9 cellular contexts compared by ENCODE assay signal in the genomic region with DNA sequence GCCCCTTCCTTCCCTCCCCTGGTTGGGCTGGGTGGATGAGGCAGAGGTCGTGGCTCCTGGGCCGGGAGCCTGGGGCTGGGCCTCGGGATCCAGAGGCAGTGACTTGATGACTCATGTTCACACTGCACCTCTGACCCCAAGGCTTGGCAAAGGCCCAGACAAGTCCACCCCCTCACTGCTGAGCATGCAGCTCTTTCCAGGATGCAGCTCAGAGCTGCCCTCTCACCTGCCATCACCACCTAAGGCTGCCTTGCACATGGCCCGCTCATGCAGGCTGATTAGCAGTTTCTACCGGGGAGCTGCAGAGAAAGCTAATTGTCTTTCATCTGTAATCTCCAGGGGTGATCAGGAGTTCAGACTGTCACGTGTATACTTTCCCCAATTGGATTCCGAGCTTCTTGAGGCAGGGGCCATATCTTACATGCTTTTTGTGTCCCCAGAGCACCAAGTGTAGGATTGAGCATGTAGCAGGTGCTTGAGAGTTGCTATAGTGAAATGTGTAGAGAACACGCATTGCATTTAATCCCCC.
DNase-seq lines count a peak whose midpoint lies in the region; ATAC-seq and TF ChIP-seq lines count a peak whose summit lies in the region.
"Had no signal": no experiment of that assay in that cellular context is flagged by ENCODE, and none has a peak within 500 bp of the region (broad histone marks: within the 10 kb centered on the region; RNA-seq: fewer than 3 reads in every experiment).

No MANE protein-coding gene starts in this region.

- no peak overlapping the region for H3K4me3 Mint-ChIP-seq in activated T-helper 17 cell treated with anti-CD3 and anti-CD28 coated beads, Interleukin-2, amount 50 U/mL, for 72 hours

- H3K27ac Mint-ChIP-seq in activated T-helper 17 cell treated with anti-CD3 and anti-CD28 coated beads, Interleukin-2, amount 50 U/mL, for 72 hours: no peak overlapping the region

- H3K9me3 Mint-ChIP-seq in activated T-helper 17 cell treated with anti-CD3 and anti-CD28 coated beads, Interleukin-2, amount 50 U/mL, for 72 hours: no peaks in the 10 kb centered on the region

- H3K4me3 ChIP-seq in HEK293 (ENCODE audit: low read depth, low read length): no peak overlapping the region
- H3K4me3 ChIP-seq: stomach had no signal

- no peaks in the 10 kb centered on the region for H3K36me3 ChIP-seq in HEK293 (ENCODE audit: control insufficient read depth in 2 of 2, insufficient read depth in 1 of 2, low read length in 2 of 2)

- ATAC-seq in activated T-helper 17 cell treated with anti-CD3 and anti-CD28 coated beads, Interleukin-2, amount 50 U/mL, for 72 hours (replicated peaks): peak; percentile 18
- no peak for ATAC-seq in stimulated activated naive CD8-positive, alpha-beta T cell treated with anti-CD3 and anti-CD28 coated beads, Interleukin-15, Interleukin-2, amounts not matched to agents 100 U/mL and 50 U/mL, for 24 hours

- no peaks in the 10 kb centered on the region for H3K36me3 Mint-ChIP-seq in activated T-helper 17 cell treated with anti-CD3 and anti-CD28 coated beads, Interleukin-2, amount 50 U/mL, for 72 hours (ENCODE audit: low read depth)

- H3K27me3 Mint-ChIP-seq in activated T-helper 17 cell treated with anti-CD3 and anti-CD28 coated beads, Interleukin-2, amount 50 U/mL, for 72 hours: peaks cover 1% of the 10 kb centered on the region

- CTCF ChIA-PET in HEK293 (lab: Yijun Ruan, JAX) (interaction anchor here (0.5 to 2.7 kb wide), 15 partner anchors 8 to 1036 kb away, joined by 3 to 13 read pairs (median 4); no protein-coding TSS in a partner anchor), HEK293T (lab: Yijun Ruan, JAX) (interaction anchor here (0.7 to 1.8 kb wide), 3 partner anchors 9 to 184 kb away, joined by 3 to 7 read pairs (median 4); no protein-coding TSS in a partner anchor)

- POLR2A ChIA-PET in HEK293 (lab: Yijun Ruan, JAX) (interaction anchor here (0.7 kb wide), 1 partner anchor 18 kb away, joined by 3 read pairs; no protein-coding TSS in a partner anchor), HEK293T (lab: Yijun Ruan, JAX) (interaction anchor here (1.0 kb wide), 1 partner anchor 108 kb away, joined by 3 read pairs; no protein-coding TSS in a partner anchor)

- H3K4me1 ChIP-seq in HEK293 (ENCODE audit: control insufficient read depth, insufficient read depth, low read length): no peaks in the 10 kb centered on the region

- DNase-seq in AG08396 (ENCODE audit: low spot score) (peak; percentile 39), left kidney (ENCODE audit: low read depth, low spot score) (peak; percentile 52), HEK293T (ENCODE audit: extremely low spot score) (no peak), NCI-H446 treated with DMSO at 0.1 percent for 48 hours (lab: John Stamatoyannopoulos, UW) (no peak)
- no peak for DNase-seq in stimulated activated naive CD8-positive, alpha-beta T cell treated with anti-CD3 and anti-CD28 coated beads, Interleukin-15, Interleukin-2, amounts not matched to agents 100 U/mL and 50 U/mL, for 24 hours
- DNase-seq in stimulated activated naive CD4-positive, alpha-beta T cell (lab: John Stamatoyannopoulos, UW): no peak
- DNase-seq: stomach had no signal

- H3K9me3 ChIP-seq in HEK293 (ENCODE audit: control insufficient read depth, insufficient read depth, low read depth, low read length): no peaks in the 10 kb centered on the region
- H3K9me3 ChIP-seq: stomach had no signal

- H3K4me1 Mint-ChIP-seq in activated T-helper 17 cell treated with anti-CD3 and anti-CD28 coated beads, Interleukin-2, amount 50 U/mL, for 72 hours: no peaks in the 10 kb centered on the region

- no peak for TF ChIP-seq CTCF in HEK293 (tag by site-specific recombination; IDR thresholded peaks at IDR 0.05)

- H3K27ac ChIP-seq in HEK293 (ENCODE audit: extremely low read depth, low read depth, low read length): no peak overlapping the region
- H3K27ac ChIP-seq: stomach had no signal

TF ChIP-seq in HEK293, 187 proteins besides CTCF, POLR2A, EP300 and RAD21:
- TF ChIP-seq, protein P1, sequence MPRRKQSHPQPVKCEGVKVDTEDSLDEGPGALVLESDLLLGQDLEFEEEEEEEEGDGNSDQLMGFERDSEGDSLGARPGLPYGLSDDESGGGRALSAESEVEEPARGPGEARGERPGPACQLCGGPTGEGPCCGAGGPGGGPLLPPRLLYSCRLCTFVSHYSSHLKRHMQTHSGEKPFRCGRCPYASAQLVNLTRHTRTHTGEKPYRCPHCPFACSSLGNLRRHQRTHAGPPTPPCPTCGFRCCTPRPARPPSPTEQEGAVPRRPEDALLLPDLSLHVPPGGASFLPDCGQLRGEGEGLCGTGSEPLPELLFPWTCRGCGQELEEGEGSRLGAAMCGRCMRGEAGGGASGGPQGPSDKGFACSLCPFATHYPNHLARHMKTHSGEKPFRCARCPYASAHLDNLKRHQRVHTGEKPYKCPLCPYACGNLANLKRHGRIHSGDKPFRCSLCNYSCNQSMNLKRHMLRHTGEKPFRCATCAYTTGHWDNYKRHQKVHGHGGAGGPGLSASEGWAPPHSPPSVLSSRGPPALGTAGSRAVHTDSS (tag by site-specific recombination; IDR thresholded peaks at IDR 0.05): no peak
- 0 out of 2 replicates have a peak, but pooled peaks have one; percentile 33 for TF ChIP-seq EGR2 (tag by site-specific recombination; IDR thresholded peaks at IDR 0.05; ENCODE audit: low read depth)
- peak; percentile 67 for TF ChIP-seq ZFHX2 (tag by site-specific recombination; conservative IDR thresholded peaks at IDR 0.05)
- peak; percentile 66 for TF ChIP-seq OSR2 (tag by site-specific recombination; IDR thresholded peaks at IDR 0.05)
- TF ChIP-seq PRDM1 (tag by site-specific recombination; IDR thresholded peaks at IDR 0.05): 0 out of 2 replicates have a peak, but pooled peaks have one; percentile 8
- TF ChIP-seq ZBTB17 (tag by site-specific recombination; IDR thresholded peaks at IDR 0.05): 0 out of 2 replicates have a peak, but pooled peaks have one; percentile 6
- no peak for TF ChIP-seq ZSCAN16 (tag by site-specific recombination; IDR thresholded peaks at IDR 0.05)
- TF ChIP-seq, protein P2, sequence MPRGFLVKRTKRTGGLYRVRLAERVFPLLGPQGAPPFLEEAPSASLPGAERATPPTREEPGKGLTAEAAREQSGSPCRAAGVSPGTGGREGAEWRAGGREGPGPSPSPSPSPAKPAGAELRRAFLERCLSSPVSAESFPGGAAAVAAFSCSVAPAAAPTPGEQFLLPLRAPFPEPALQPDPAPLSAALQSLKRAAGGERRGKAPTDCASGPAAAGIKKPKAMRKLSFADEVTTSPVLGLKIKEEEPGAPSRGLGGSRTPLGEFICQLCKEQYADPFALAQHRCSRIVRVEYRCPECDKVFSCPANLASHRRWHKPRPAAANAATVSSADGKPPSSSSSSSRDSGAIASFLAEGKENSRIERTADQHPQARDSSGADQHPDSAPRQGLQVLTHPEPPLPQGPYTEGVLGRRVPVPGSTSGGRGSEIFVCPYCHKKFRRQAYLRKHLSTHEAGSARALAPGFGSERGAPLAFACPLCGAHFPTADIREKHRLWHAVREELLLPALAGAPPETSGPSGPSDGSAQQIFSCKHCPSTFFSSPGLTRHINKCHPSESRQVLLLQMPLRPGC (tag by site-specific recombination; IDR thresholded peaks at IDR 0.05): no peak

TF ChIP-seq in HEK293T, 16 proteins besides CTCF, POLR2A, EP300 and RAD21:
- TF ChIP-seq SP1 (IDR thresholded peaks at IDR 0.05) (no peak), FOXK2 (IDR thresholded peaks at IDR 0.05) (no peak), NFRKB (IDR thresholded peaks at IDR 0.05) (no peak), FOXM1 (IDR thresholded peaks at IDR 0.05; ENCODE audit: borderline replicate concordance) (no peak), TARDBP (IDR thresholded peaks at IDR 0.05) (no peak), FOXA1 (IDR thresholded peaks at IDR 0.05) (no peak), LEF1 (IDR thresholded peaks at IDR 0.05; ENCODE audit: borderline replicate concordance) (no peak), HDGF (IDR thresholded peaks at IDR 0.05; ENCODE audit: borderline replicate concordance) (no peak)
- TF ChIP-seq, protein P3, sequence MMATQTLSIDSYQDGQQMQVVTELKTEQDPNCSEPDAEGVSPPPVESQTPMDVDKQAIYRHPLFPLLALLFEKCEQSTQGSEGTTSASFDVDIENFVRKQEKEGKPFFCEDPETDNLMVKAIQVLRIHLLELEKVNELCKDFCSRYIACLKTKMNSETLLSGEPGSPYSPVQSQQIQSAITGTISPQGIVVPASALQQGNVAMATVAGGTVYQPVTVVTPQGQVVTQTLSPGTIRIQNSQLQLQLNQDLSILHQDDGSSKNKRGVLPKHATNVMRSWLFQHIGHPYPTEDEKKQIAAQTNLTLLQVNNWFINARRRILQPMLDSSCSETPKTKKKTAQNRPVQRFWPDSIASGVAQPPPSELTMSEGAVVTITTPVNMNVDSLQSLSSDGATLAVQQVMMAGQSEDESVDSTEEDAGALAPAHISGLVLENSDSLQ (IDR thresholded peaks at IDR 0.05): no peak

Comparison
In these comparisons a context has a peak if more than half of its experiments do, and no peak if none do; other contexts are left out.
1. DNase-seq: peak in AG08396 (single experiment) and left kidney (single experiment); none in HEK293T (single experiment), NCI-H446 treated with DMSO at 0.1 percent for 48 hours (single experiment), stimulated activated naive CD8-positive, alpha-beta T cell treated with anti-CD3 and anti-CD28 coated beads, Interleukin-15, Interleukin-2, amounts not matched to agents 100 U/mL and 50 U/mL, for 24 hours (single experiment) and stimulated activated naive CD4-positive, alpha-beta T cell (0 of 6).